In the genomic region with DNA sequence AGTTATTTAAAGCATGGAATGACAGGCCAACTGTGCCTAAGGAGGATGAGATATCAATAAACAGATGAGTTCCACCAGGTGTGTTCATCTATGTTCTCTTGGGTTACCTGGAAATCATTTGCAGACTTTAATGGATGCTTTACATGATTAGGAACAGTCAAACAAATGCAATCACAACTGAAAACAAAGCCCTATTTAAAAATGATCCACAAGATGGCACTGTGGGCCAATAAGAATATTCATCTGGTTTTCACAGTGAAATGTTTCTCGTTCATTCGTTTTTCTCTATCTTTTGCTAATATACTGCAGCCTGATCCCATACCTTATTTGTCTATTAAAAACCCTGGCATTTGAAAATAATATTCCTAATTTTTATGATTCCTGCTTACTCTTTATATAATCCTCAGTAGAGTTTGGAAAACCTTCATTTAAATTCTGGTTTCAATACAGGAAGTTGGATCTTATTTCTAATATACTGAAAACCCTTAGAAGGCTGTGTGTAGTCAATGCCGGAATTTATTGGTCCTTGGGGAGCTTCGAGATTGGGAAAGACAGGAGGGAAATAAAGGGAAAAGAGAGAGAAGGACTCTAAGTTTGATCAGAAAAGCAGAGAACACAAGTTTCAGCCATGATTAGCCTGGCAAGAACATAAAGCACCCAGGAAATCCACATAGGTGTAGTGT, we compare ENCODE assay signal across 1 cellular context.
TF ChIP-seq lines count a peak whose summit lies in the region.

No MANE protein-coding gene starts in this region.

TF ChIP-seq in GM23338, 12 proteins besides CTCF, POLR2A, EP300 and RAD21 (continued from another document):
- TF ChIP-seq ZNF462 (CRISPR knock-in tag; IDR thresholded peaks at IDR 0.05) (no peak), STAT1 (IDR thresholded peaks at IDR 0.05; ENCODE audit: unreplicated experiment) (no peak), ZNF331 (CRISPR knock-in tag; IDR thresholded peaks at IDR 0.05; ENCODE audit: low read depth) (no peak)
